In genomic region chr4:100836929-100837328, GRCh38 we compare ENCODE assay signal across 20 cellular contexts.
"Had no signal": no experiment of that assay in that cellular context is flagged by ENCODE, and none has a peak within 500 bp of the region (broad histone marks: within the 10 kb centered on the region; RNA-seq: fewer than 3 reads in every experiment).

No MANE protein-coding gene starts in this region.

- H3K27ac Mint-ChIP-seq: activated naive CD4-positive, alpha-beta T cell treated with anti-CD3 and anti-CD28 coated beads for 36 hours; activated naive CD8-positive, alpha-beta T cell treated with anti-CD3 and anti-CD28 coated beads, Interleukin-2, amount 50 U/mL, for 24 hours had no signal

- H3K9me3 ChIP-seq: colonic mucosa, thoracic aorta, upper lobe of right lung had no signal

- H3K27me3 ChIP-seq: brain microvascular endothelial cell, colonic mucosa, upper lobe of right lung had no signal

- H3K36me3 ChIP-seq: brain microvascular endothelial cell, colonic mucosa, thoracic aorta, upper lobe of right lung had no signal

- H3K27ac ChIP-seq: brain microvascular endothelial cell, colonic mucosa, thoracic aorta, upper lobe of right lung had no signal

- H3K9me3 Mint-ChIP-seq: activated naive CD4-positive, alpha-beta T cell treated with anti-CD3 and anti-CD28 coated beads for 36 hours; activated naive CD8-positive, alpha-beta T cell treated with anti-CD3 and anti-CD28 coated beads, Interleukin-2, amount 50 U/mL, for 24 hours; activated T-cell treated with anti-CD3 and anti-CD28 coated beads, Interleukin-2, amount 50 U/mL, for 4 hours had no signal

- H3K4me1 ChIP-seq: colonic mucosa, upper lobe of right lung had no signal

- H3K4me3 Mint-ChIP-seq: activated naive CD4-positive, alpha-beta T cell treated with anti-CD3 and anti-CD28 coated beads for 36 hours; activated naive CD8-positive, alpha-beta T cell treated with anti-CD3 and anti-CD28 coated beads, Interleukin-2, amount 50 U/mL, for 24 hours; activated T-cell treated with anti-CD3 and anti-CD28 coated beads, Interleukin-2, amount 50 U/mL, for 4 hours; central memory CD8-positive, alpha-beta T cell; nephron had no signal

- H3K4me1 Mint-ChIP-seq: activated naive CD8-positive, alpha-beta T cell treated with anti-CD3 and anti-CD28 coated beads, Interleukin-2, amount 50 U/mL, for 24 hours; central memory CD8-positive, alpha-beta T cell had no signal

- DNase-seq: activated CD4-positive, alpha-beta T cell treated with anti-CD3 and anti-CD28 coated beads, Interleukin-2, amount 50 U/mL, for 1 hour; activated CD4-positive, CD25-positive, alpha-beta regulatory T cell treated with anti-CD3 and anti-CD28 coated beads, Interleukin-2, amount 50 U/mL, for 72 hours; activated CD8-positive, alpha-beta memory T cell treated with anti-CD3 and anti-CD28 coated beads, Interleukin-2, amount 50 U/mL, for 4 hours; activated naive CD4-positive, alpha-beta T cell treated with anti-CD3 and anti-CD28 coated beads for 36 hours; activated naive CD8-positive, alpha-beta T cell treated with anti-CD3 and anti-CD28 coated beads, Interleukin-2, amount 50 U/mL, for 24 hours; activated T-cell treated with anti-CD3 and anti-CD28 coated beads, Interleukin-2, amount 50 U/mL, for 4 hours; anterior cingulate cortex; brain microvascular endothelial cell; colonic mucosa; erythroblast; foreskin melanocyte; hypothalamus; midbrain; nucleus accumbens; right cardiac atrium; T1000; upper lobe of right lung had no signal

- H3K4me3 ChIP-seq: colonic mucosa, thoracic aorta, upper lobe of right lung had no signal

- ATAC-seq: activated naive CD8-positive, alpha-beta T cell treated with anti-CD3 and anti-CD28 coated beads, Interleukin-2, amount 50 U/mL, for 24 hours; activated T-cell treated with anti-CD3 and anti-CD28 coated beads, Interleukin-2, amount 50 U/mL, for 4 hours; right cardiac atrium; upper lobe of right lung had no signal
